ENCODE assay signal across 7 cellular contexts in the genomic region with DNA sequence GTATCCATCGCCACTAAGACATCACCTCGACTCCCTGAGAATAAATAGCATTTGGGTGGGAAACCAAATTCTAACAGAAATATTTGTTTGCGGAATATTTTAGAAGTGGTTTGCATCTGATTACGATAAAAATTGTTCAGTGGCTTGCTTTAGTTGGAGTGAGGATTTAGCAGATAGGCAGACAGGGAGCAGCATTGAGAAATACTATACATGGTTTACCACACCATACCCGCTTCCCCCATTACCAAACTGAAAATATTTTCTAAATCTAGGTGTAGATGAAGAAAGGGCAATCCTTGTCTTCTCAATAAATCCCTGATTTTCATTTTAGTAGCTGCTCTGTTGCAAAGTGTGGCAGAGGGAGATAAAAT. TPM values are rescaled to one million over a fixed set of nuclear protein-coding genes. Genes with fewer than 3 reads are reported as not detected.
A peak's percentile ranks its signal among the peaks of the same experiment; 100 is the strongest.
DNase-seq lines count a peak whose midpoint lies in the region; ATAC-seq and TF ChIP-seq lines count a peak whose summit lies in the region.

No MANE protein-coding gene starts in this region.

- peaks cover 54% of the 10 kb centered on the region for H3K4me1 ChIP-seq in stomach smooth muscle (ENCODE audit: control insufficient read depth, insufficient read depth, low read length)

- H3K27me3 Mint-ChIP-seq in IgD-negative memory B cell (peaks cover 52% of the 10 kb centered on the region), immature natural killer cell (ENCODE audit: low read depth in 3 of 3) (peaks cover 37 to 60% (median 55%) of the 10 kb centered on the region in 3 donors)
- peaks cover 58% of the 10 kb centered on the region for H3K27me3 Mint-ChIP-seq in activated CD8-positive, alpha-beta T cell treated with anti-CD3 and anti-CD28 coated beads for 36 hours

- H3K4me3 Mint-ChIP-seq in IgD-negative memory B cell (peak overlapping the region in 2 of 4 donors; percentile 75 to 89), immature natural killer cell (peak overlapping the region; percentile 64 to 93 (median 78))
- H3K4me3 Mint-ChIP-seq in activated CD8-positive, alpha-beta T cell treated with anti-CD3 and anti-CD28 coated beads for 36 hours: peak overlapping the region; percentile 31

- TF ChIP-seq CTCF in activated CD8-positive, alpha-beta T cell treated with anti-CD3 and anti-CD28 coated beads for 36 hours (IDR thresholded peaks at IDR 0.05): no peak

- peak overlapping the region; percentile 47 to 84 for H3K4me3 ChIP-seq in stomach smooth muscle (ENCODE audit: low read length in 2 of 2)

- no peaks in the 10 kb centered on the region for H3K9me3 ChIP-seq in stomach smooth muscle (ENCODE audit: control insufficient read depth in 2 of 2, low read length in 2 of 2)

- no peaks in the 10 kb centered on the region for H3K27me3 ChIP-seq in stomach smooth muscle (ENCODE audit: control insufficient read depth in 1 of 2, insufficient read depth in 2 of 2, low read length in 2 of 2)

- H3K36me3 ChIP-seq in stomach smooth muscle (ENCODE audit: control insufficient read depth in 2 of 2, insufficient read depth in 2 of 2, low read length in 2 of 2): no peaks in the 10 kb centered on the region

- no peak for DNase-seq in activated CD8-positive, alpha-beta T cell treated with anti-CD3 and anti-CD28 coated beads for 36 hours
- DNase-seq in immature natural killer cell (no peak), NCI-H128 (lab: John Stamatoyannopoulos, UW; ENCODE audit: unreplicated experiment) (no peak)
- no peak for DNase-seq in stimulated activated CD4-positive, alpha-beta T cell treated with anti-CD3 and anti-CD28 coated beads, Interleukin-4, amount 100 ng/mL, for 1 hour

- H3K27ac Mint-ChIP-seq in IgD-negative memory B cell (peak overlapping the region; percentile 93 to 99 (median 97)), immature natural killer cell (peak overlapping the region in 3 of 6 donors; percentile 18 to 92 (median 49))
- H3K27ac Mint-ChIP-seq in activated CD8-positive, alpha-beta T cell treated with anti-CD3 and anti-CD28 coated beads for 36 hours: no peak overlapping the region

- CTCF ChIA-PET in activated CD8-positive, alpha-beta T cell treated with anti-CD3 and anti-CD28 coated beads for 36 hours (lab: Charles Lee): interaction anchor here (0.9 to 1.2 kb wide), 3 partner anchors 47 to 102 kb away, joined by 3 to 6 read pairs (median 3); no protein-coding TSS in a partner anchor

- peaks cover 0 to 9% (median 0%) of the 10 kb centered on the region in 3 donors for H3K9me3 Mint-ChIP-seq in IgD-negative memory B cell
- no peaks in the 10 kb centered on the region for H3K9me3 Mint-ChIP-seq in activated CD8-positive, alpha-beta T cell treated with anti-CD3 and anti-CD28 coated beads for 36 hours
- H3K9me3 Mint-ChIP-seq in immature natural killer cell: no peaks in the 10 kb centered on the region

- intact Hi-C loops in activated CD8-positive, alpha-beta T cell treated with anti-CD3 and anti-CD28 coated beads for 36 hours (cut with micrococcal nuclease): no loop called here

- H3K9ac ChIP-seq in stomach smooth muscle (ENCODE audit: low read length in 2 of 2): peak overlapping the region in 1 of 2 donors; percentile 0

- POLR2A ChIA-PET in activated CD8-positive, alpha-beta T cell treated with anti-CD3 and anti-CD28 coated beads for 36 hours (lab: Charles Lee): interaction anchor here (0.6 to 0.9 kb wide), 3 partner anchors 11 to 156 kb away, joined by 3 read pairs; no protein-coding TSS in a partner anchor

- H3K36me3 Mint-ChIP-seq in IgD-negative memory B cell (no peaks in the 10 kb centered on the region), immature natural killer cell (no peaks in the 10 kb centered on the region)
- H3K36me3 Mint-ChIP-seq in activated CD8-positive, alpha-beta T cell treated with anti-CD3 and anti-CD28 coated beads for 36 hours (ENCODE audit: low read depth): no peaks in the 10 kb centered on the region

- H3K27ac ChIP-seq in stomach smooth muscle (ENCODE audit: low read length): peak overlapping the region; percentile 98

- H3K4me1 Mint-ChIP-seq in IgD-negative memory B cell (peaks cover 7 to 16% (median 7%) of the 10 kb centered on the region in 3 donors), immature natural killer cell (peaks cover 31 to 33% of the 10 kb centered on the region in 2 donors)
- peaks cover 21% of the 10 kb centered on the region for H3K4me1 Mint-ChIP-seq in activated CD8-positive, alpha-beta T cell treated with anti-CD3 and anti-CD28 coated beads for 36 hours (ENCODE audit: low read depth)

- no peak for ATAC-seq in activated CD8-positive, alpha-beta T cell treated with anti-CD3 and anti-CD28 coated beads for 36 hours
- ATAC-seq in GM21786 (IDR thresholded peaks at IDR 0.05; ENCODE audit: unreplicated experiment): no peak

RNA-seq across cellular contexts. Expression of a gene that starts 0.9 kb away (rescaled TPM):
- polyA plus RNA-seq in IgD-negative memory B cell (not detected), immature natural killer cell (under 1 TPM in 1 of 3 donors, not detected in 2; 0.02 TPM)
- total RNA-seq in activated CD8-positive, alpha-beta T cell treated with anti-CD3 and anti-CD28 coated beads for 36 hours: under 1 TPM; 0.40 to 0.65 TPM
